ENCODE assay signal across 8 cellular contexts in genomic region chr22:34319346-34319745, GRCh38.
"Had no signal": no experiment of that assay in that cellular context is flagged by ENCODE, and none has a peak within 500 bp of the region (broad histone marks: within the 10 kb centered on the region; RNA-seq: fewer than 3 reads in every experiment).

No MANE protein-coding gene starts in this region.

- H3K4me2 ChIP-seq: GM23338 had no signal

- H3K36me3 ChIP-seq: HAP-1 had no signal

- H2AFZ ChIP-seq: GM23248, GM23338 had no signal

- H3K4me3 Mint-ChIP-seq: GM23338, H9, HFFc6 had no signal

- H3K4me1 Mint-ChIP-seq: GM23338, H9 had no signal

- H3K27ac ChIP-seq: GM23248 had no signal

- H3K9me3 ChIP-seq: HAP-1 had no signal

- DNase-seq: GM23248, GOT3, H7, H9, HCEC 1CT, HFFc6 had no signal

- H3K9ac ChIP-seq: GM23248 had no signal

- H3K4me3 ChIP-seq: GM23248, GM23338, HAP-1 had no signal

- H3K27ac Mint-ChIP-seq: GM23338, HFFc6 had no signal

- H3K4me1 ChIP-seq: HAP-1 had no signal
